ENCODE assay signal across 8 cellular contexts in genomic region chr12:56333679-56334489, GRCh38. TPM values are rescaled to one million over a fixed set of nuclear protein-coding genes. Genes with fewer than 3 reads are reported as not detected.
DNase-seq lines count a peak whose midpoint lies in the region; ATAC-seq and TF ChIP-seq lines count a peak whose summit lies in the region.

PAN2 (minus strand) TSS chr12:56334000; CDS start chr12:56333094, 906 bp downstream.

- no peaks in the 10 kb centered on the region for H3K36me3 ChIP-seq in SK-N-SH (replicated peaks in 1 of 2; ENCODE audit: control insufficient read depth in 1 of 2, insufficient read depth in 2 of 2, low read length in 1 of 2)

- H3K4me3 ChIP-seq in SK-N-SH (ENCODE audit: low read depth in 2 of 2, low read length in 1 of 2) = peak within 1 kb of the TSS; percentile 61 to 73

- H3K9me3 ChIP-seq in SK-N-SH = no peaks in the 10 kb centered on the region

- POLR2A ChIA-PET in GM10248 (lab: Yijun Ruan, JAX) = interaction anchor here (0.6 to 1.8 kb wide), 3 partner anchors 18 to 1146 kb away, joined by 3 to 6 read pairs (median 4); partner anchors contain the start of genes ARHGAP9, CNPY2 and STAT2
- POLR2A ChIA-PET in SK-N-SH (lab: Yijun Ruan, JAX) = interaction anchor here (0.8 to 3.1 kb wide), 7 partner anchors 9 to 131 kb away, joined by 3 to 26 read pairs (median 6); partner anchors contain the start of genes CNPY2, STAT2 and TIMELESS

- H3F3A ChIP-seq in SK-N-SH (replicated peaks; ENCODE audit: insufficient read depth) = peaks cover 5% of the 10 kb centered on the region

- no peaks in the 10 kb centered on the region for H4K20me1 ChIP-seq in SK-N-SH (ENCODE audit: insufficient read depth)

- no peak for TF ChIP-seq EP300 in SK-N-SH (IDR thresholded peaks at IDR 0.05; ENCODE audit: borderline replicate concordance in 1 of 2, low read depth in 1 of 2, low read length in 1 of 2)

- H3K27me3 ChIP-seq in SK-N-SH (ENCODE audit: insufficient read depth) = no peaks in the 10 kb centered on the region

- H3K79me2 ChIP-seq in SK-N-SH (ENCODE audit: insufficient read depth) = peaks cover 4% of the 10 kb centered on the region; the same call in 1 of the 2 replicates

- H3K27ac ChIP-seq in SK-N-SH (ENCODE audit: low read depth in 2 of 2, low read length in 1 of 2) (peak within 1 kb of the TSS; percentile 84 to 97), temporal lobe (ENCODE audit: low read depth, low read length) (peak within 1 kb of the TSS; percentile 97)

- H3K4me1 ChIP-seq in SK-N-SH (ENCODE audit: control insufficient read depth in 1 of 2, insufficient read depth in 2 of 2, low read depth in 1 of 2, low read length in 1 of 2) = peaks cover 4 to 8% of the 10 kb centered on the region in 2 experiments; a peak in 1 of 4 replicates

- H3K9ac ChIP-seq in SK-N-SH = peak within 1 kb of the TSS; percentile 87

- WGBS in SK-N-SH (ENCODE audit: low lambda C conversion rate) = 1% methylated on average over 45 of the region's 45 CpGs

- H2AFZ ChIP-seq in SK-N-SH (ENCODE audit: low read depth) = peak within 1 kb of the TSS; percentile 85

- peak within 1 kb of the TSS; percentile 87 for H3K4me2 ChIP-seq in SK-N-SH

- TF ChIP-seq CTCF in GM10248 (IDR thresholded peaks at IDR 0.05; ENCODE audit: control extremely low read depth, extremely low read depth, low read depth, missing control alignments) = peak; percentile 39
- peak; percentile 80 for TF ChIP-seq CTCF in SK-N-SH (IDR thresholded peaks at IDR 0.05)

- no peaks in the 10 kb centered on the region for H3K9me2 ChIP-seq in SK-N-SH

- peak; percentile 96 for ATAC-seq in HG02588 (IDR thresholded peaks at IDR 0.05; ENCODE audit: unreplicated experiment)

- TF ChIP-seq RAD21 in SK-N-SH (IDR thresholded peaks at IDR 0.05; ENCODE audit: low read length) = no peak

- DNase-seq in GM10248 (ENCODE audit: extremely low spot score) = peak; percentile 98
- DNase-seq in NCI-H1048 (lab: John Stamatoyannopoulos, UW) = peak; percentile 94
- peak; percentile 93 for DNase-seq in SK-N-SH
- DNase-seq in activated naive CD4-positive, alpha-beta T cell treated with anti-CD3 and anti-CD28 coated beads, Interleukin-2, amount 50 U/mL, for 16 hours = peak; percentile 93
- DNase-seq in glomerular endothelial cell (ENCODE audit: extremely low read depth, low read depth, low spot score) = peak; percentile 88
- peak; percentile 90 for DNase-seq in occipital lobe (lab: John Stamatoyannopoulos, UW)

- CTCF ChIA-PET in GM10248 (lab: Yijun Ruan, JAX) (interaction anchor here (0.6 to 3.0 kb wide), 14 partner anchors 8 to 168 kb away, joined by 3 to 18 read pairs (median 5); partner anchors contain the start of genes SMARCC2 and STAT2), SK-N-SH (lab: Yijun Ruan, JAX) (interaction anchor here (0.7 to 2.2 kb wide), 7 partner anchors 9 to 215 kb away, joined by 3 to 17 read pairs (median 3); partner anchors contain the start of gene ZC3H10)

TF ChIP-seq in SK-N-SH, 30 proteins besides CTCF, POLR2A, EP300 and RAD21 (continues in another document):
- no peak for TF ChIP-seq EZH2phosphoT487 (IDR thresholded peaks at IDR 0.05; ENCODE audit: borderline replicate concordance, low read depth)
- TF ChIP-seq YY1 (IDR thresholded peaks at IDR 0.05; ENCODE audit: low read depth) = peak; percentile 54; the same call in 1 of the 2 replicates
- TF ChIP-seq MAX (IDR thresholded peaks at IDR 0.05; ENCODE audit: low read depth) = peak; percentile 75
- TF ChIP-seq ZBTB33 (IDR thresholded peaks at IDR 0.05; ENCODE audit: borderline replicate concordance, low read depth) = no peak
- TF ChIP-seq REST (IDR thresholded peaks at IDR 0.05; ENCODE audit: low read depth, low read length) = no peak
- no peak for TF ChIP-seq FOXJ3 (CRISPR knock-in tag; IDR thresholded peaks at IDR 0.05)
- TF ChIP-seq JUND (IDR thresholded peaks at IDR 0.05) = no peak
- TF ChIP-seq MEF2A (IDR thresholded peaks at IDR 0.05; ENCODE audit: borderline replicate concordance, low read depth) = no peak
- peak; percentile 80 for TF ChIP-seq IRF3 (IDR thresholded peaks at IDR 0.05; ENCODE audit: low read depth, low read length)
- TF ChIP-seq SMC3 (IDR thresholded peaks at IDR 0.05; ENCODE audit: low read depth, low read length) = no peak
- peak; percentile 61; the same call in 1 of the 2 replicates for TF ChIP-seq GABPA (IDR thresholded peaks at IDR 0.05; ENCODE audit: low read depth)
- TF ChIP-seq GATA2 (CRISPR knock-in tag; IDR thresholded peaks at IDR 0.05) = no peak
- peak; percentile 71; the same call in 1 of the 2 replicates for TF ChIP-seq ELF1 (IDR thresholded peaks at IDR 0.05)
- no peak for TF ChIP-seq TEAD4 (IDR thresholded peaks at IDR 0.05; ENCODE audit: borderline replicate concordance, insufficient read depth)
- peak; percentile 45 for TF ChIP-seq PBX3 (IDR thresholded peaks at IDR 0.05)
- TF ChIP-seq RFX5 (IDR thresholded peaks at IDR 0.05; ENCODE audit: low read length) = peak; percentile 82
- TF ChIP-seq CHD2 (IDR thresholded peaks at IDR 0.05; ENCODE audit: low read length, partially characterized antibody) = peak; percentile 62
- TF ChIP-seq POLR2AphosphoS5 (IDR thresholded peaks at IDR 0.05; ENCODE audit: low read depth, low read length) = peak; percentile 90
- no peak for TF ChIP-seq NFIC (IDR thresholded peaks at IDR 0.05; ENCODE audit: borderline replicate concordance)
- TF ChIP-seq TAF1 (IDR thresholded peaks at IDR 0.05; ENCODE audit: borderline replicate concordance, low read depth, low read length) = peak; percentile 72; the same call in 1 of the 2 replicates

RNA-seq across cellular contexts. Expression of gene PAN2, which starts in this region (rescaled TPM):
- 37.1 and 66.9 TPM in 2 replicates for polyA plus RNA-seq in SK-N-SH (2012; rRNA removed)
- polyA plus RNA-seq in SK-N-SH (2012; cell fraction: cytosol; rRNA removed) = 10.6 and 12.4 TPM in 2 replicates
- 243 and 418 TPM in 2 replicates for polyA plus RNA-seq in SK-N-SH (2012; cell fraction: nucleus; rRNA removed)
- total RNA-seq in glomerular endothelial cell (15.6 and 18.4 TPM in 2 replicates), occipital lobe (29.9 TPM), temporal lobe (22.9 TPM)

Comparison
In these comparisons a context has a peak if more than half of its experiments do, and no peak if none do; other contexts are left out.
1. Peak in every context shown above with its lines: DNase-seq, ATAC-seq, H3K4me3 ChIP-seq and H3K27ac ChIP-seq.